Comparison of ENCODE assay signal across 1 cellular context in genomic region chr10:124648738-124649137, GRCh38.
TF ChIP-seq lines count a peak whose summit lies in the region.

No MANE protein-coding gene starts in this region.

TF ChIP-seq in HepG2, 621 proteins besides CTCF, POLR2A, EP300 and RAD21 (continued from another document):
- no peak for TF ChIP-seq PRDM10 (CRISPR knock-in tag; IDR thresholded peaks at IDR 0.05; ENCODE audit: low read depth)
- no peak for TF ChIP-seq IRF2 (CRISPR knock-in tag; IDR thresholded peaks at IDR 0.05)
- TF ChIP-seq RFX5 (IDR thresholded peaks at IDR 0.05; ENCODE audit: low read depth, low read length) = no peak
- no peak for TF ChIP-seq JUN (CRISPR knock-in tag; IDR thresholded peaks at IDR 0.05)
- no peak for TF ChIP-seq FLYWCH1 (CRISPR knock-in tag; IDR thresholded peaks at IDR 0.05)
- no peak for TF ChIP-seq AFF4 (CRISPR knock-in tag; IDR thresholded peaks at IDR 0.05)
- no peak for TF ChIP-seq DNMT3B (CRISPR knock-in tag; conservative IDR thresholded peaks at IDR 0.05)
- TF ChIP-seq GMEB1 (CRISPR knock-in tag; IDR thresholded peaks at IDR 0.05; ENCODE audit: borderline replicate concordance) = no peak
- no peak for TF ChIP-seq KAT8 (CRISPR knock-in tag; IDR thresholded peaks at IDR 0.05)
- TF ChIP-seq, protein P1, sequence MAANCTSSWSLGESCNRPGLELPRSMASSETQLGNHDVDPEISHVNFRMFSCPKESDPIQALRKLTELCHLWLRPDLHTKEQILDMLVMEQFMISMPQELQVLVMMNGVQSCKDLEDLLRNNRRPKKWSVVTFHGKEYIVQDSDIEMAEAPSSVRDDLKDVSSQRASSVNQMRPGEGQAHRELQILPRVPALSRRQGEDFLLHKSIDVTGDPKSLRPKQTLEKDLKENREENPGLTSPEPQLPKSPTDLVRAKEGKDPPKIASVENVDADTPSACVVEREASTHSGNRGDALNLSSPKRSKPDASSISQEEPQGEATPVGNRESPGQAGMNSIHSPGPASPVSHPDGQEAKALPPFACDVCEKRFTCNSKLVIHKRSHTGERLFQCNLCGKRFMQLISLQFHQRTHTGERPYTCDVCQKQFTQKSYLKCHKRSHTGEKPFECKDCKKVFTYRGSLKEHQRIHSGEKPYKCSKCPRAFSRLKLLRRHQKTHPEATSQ (CRISPR knock-in tag; IDR thresholded peaks at IDR 0.05; ENCODE audit: borderline replicate concordance) = no peak
